Comparison of ENCODE assay signal across 8 cellular contexts in the genomic region with DNA sequence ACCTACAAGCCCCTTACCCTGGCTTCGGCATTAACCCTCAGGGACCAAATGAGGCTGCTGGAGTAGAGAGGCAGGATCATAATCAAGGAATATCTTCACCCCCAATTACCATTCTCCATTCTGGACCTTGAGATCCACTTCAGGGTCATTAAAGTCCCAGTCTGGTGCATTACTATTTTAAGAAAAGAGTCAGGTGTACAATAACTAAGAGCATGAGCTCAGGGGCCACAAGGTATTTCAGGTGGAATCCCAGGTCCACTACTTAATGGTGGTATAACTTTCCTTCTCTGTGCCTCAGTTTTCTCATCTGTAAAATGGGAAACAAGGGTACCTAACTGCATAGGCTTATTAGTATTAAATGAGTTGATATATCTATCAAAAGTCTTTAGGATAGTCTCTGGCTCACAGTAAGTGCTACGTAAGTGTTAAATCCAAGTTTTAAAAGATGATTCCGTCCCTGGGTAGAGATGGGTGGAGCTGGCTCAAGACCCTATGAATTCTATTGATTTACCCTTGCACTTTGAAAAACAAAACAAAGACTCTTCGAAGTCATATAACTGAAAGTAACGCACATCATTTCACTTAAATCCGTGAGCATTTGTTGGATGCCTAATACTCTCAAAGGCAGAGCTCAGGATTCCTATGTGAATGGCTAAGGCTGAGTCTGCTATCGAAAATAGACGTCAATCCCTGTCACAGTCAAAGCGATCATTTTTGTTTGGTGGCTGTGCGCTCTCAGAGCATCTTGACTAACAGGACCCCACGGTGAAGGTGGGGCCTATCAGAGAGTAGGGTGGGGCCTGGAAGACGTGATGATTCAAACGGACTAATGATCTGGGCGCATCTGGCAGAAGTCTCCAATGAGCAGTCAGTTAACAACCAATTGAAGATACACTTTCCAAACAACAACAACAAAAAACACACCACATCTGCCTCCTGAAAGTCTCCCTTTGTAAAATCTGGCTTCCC. TPM values are rescaled to one million over a fixed set of nuclear protein-coding genes. Genes with fewer than 3 reads are reported as not detected.
A peak's percentile ranks its signal among the peaks of the same experiment; 100 is the strongest.
DNase-seq lines count a peak whose midpoint lies in the region; ATAC-seq and TF ChIP-seq lines count a peak whose summit lies in the region.

No MANE protein-coding gene starts in this region.

- H3K36me3 ChIP-seq in esophagus (ENCODE audit: control insufficient read depth in 2 of 2, insufficient read depth in 2 of 2, low read length in 1 of 2) = no peaks in the 10 kb centered on the region
- H3K36me3 ChIP-seq in psoas muscle (ENCODE audit: insufficient read depth in 1 of 2, low read depth in 1 of 2) = no peaks in the 10 kb centered on the region

- ATAC-seq in psoas muscle (no peak), HG02973 (IDR thresholded peaks at IDR 0.05; ENCODE audit: unreplicated experiment) (no peak)

- intact Hi-C loops in psoas muscle (cut with DNase I) = no loop called here

- WGBS in esophagus, 2 donors = 69 to 73% methylated on average over 14 of the region's 14 CpGs
- WGBS in psoas muscle, 3 donors = 71 to 76% (median 72%) methylated on average over 14 of the region's 14 CpGs

- H3K27me3 ChIP-seq in esophagus (ENCODE audit: control insufficient read depth in 1 of 2, insufficient read depth in 2 of 2, low read length in 2 of 2) = no peaks in the 10 kb centered on the region
- H3K27me3 ChIP-seq in psoas muscle (ENCODE audit: insufficient read depth in 3 of 3, low read length in 2 of 3) = no peaks in the 10 kb centered on the region

- no peak for TF ChIP-seq CTCF in psoas muscle (IDR thresholded peaks at IDR 0.05)

- H3K4me3 ChIP-seq in esophagus (ENCODE audit: low read depth in 1 of 2, low read length in 2 of 2) (peak overlapping the region; percentile 77 to 94), psoas muscle (peak overlapping the region; percentile 77)

- H3K9me3 ChIP-seq in esophagus (ENCODE audit: control insufficient read depth in 2 of 2, insufficient read depth in 1 of 2, low read depth in 1 of 2, low read length in 1 of 2) = no peaks in the 10 kb centered on the region
- H3K9me3 ChIP-seq in psoas muscle = no peaks in the 10 kb centered on the region

- DNase-seq in NCI-H748 (lab: John Stamatoyannopoulos, UW; ENCODE audit: unreplicated experiment) (peak; percentile 6), NCI-H748 treated with DMSO at 0.1 percent for 48 hours (lab: John Stamatoyannopoulos, UW) (no peak), SK-N-DZ (ENCODE audit: low spot score) (peak; percentile 22), psoas muscle (no peak), SW 1271 (lab: John Stamatoyannopoulos, UW) (no peak), D341Med (ENCODE audit: low spot score) (no peak)

- H3K27ac ChIP-seq in esophagus (ENCODE audit: low read depth in 2 of 2, low read length in 1 of 2) (peak overlapping the region; percentile 80 to 99), psoas muscle (peak overlapping the region; percentile 90)

- H3K4me1 ChIP-seq in esophagus (ENCODE audit: control insufficient read depth in 2 of 2, insufficient read depth in 2 of 2, low read length in 1 of 2) = no peaks in the 10 kb centered on the region
- peaks cover 23% of the 10 kb centered on the region for H3K4me1 ChIP-seq in psoas muscle

RNA-seq across cellular contexts. Expression of gene NUCKS1, which starts 1.0 kb away (rescaled TPM):
- 111 TPM in 2 replicates for polyA plus RNA-seq in SK-N-DZ (2014; cell fraction: cytosol; rRNA removed)
- polyA plus RNA-seq in SK-N-DZ (2014; cell fraction: nucleus; rRNA removed) = 39.0 and 45.0 TPM in 2 replicates
- polyA plus RNA-seq in esophagus (10 to 100 TPM; 25.1 to 26.5 TPM), psoas muscle (10 to 100 TPM; 28.3 to 53.2 (median 35.3) TPM)
- total RNA-seq in psoas muscle = 100 to 1,000 TPM; 140 to 174 (median 151) TPM

RNA-seq across cellular contexts. Expression of gene RAB29, which starts 24.3 kb away (rescaled TPM):
- 7.1 and 8.1 TPM in 2 replicates for polyA plus RNA-seq in SK-N-DZ (2014; cell fraction: cytosol; rRNA removed)
- 2.1 and 3.7 TPM in 2 replicates for polyA plus RNA-seq in SK-N-DZ (2014; cell fraction: nucleus; rRNA removed)
- polyA plus RNA-seq in esophagus = 1 to 10 TPM; 3.3 to 5.0 TPM
- total RNA-seq in psoas muscle = 1 to 10 TPM; 5.9 to 8.3 (median 6.4) TPM
- polyA plus RNA-seq in psoas muscle = 10 to 100 TPM in 1 of 3 donors, 1 to 10 TPM in 2; 5.3 to 20.5 (median 5.5) TPM

Comparison
In these comparisons a context has a peak if more than half of its experiments do, and no peak if none do; other contexts are left out.
1. DNase-seq: peak in NCI-H748 (single experiment) and SK-N-DZ (single experiment); none in NCI-H748 treated with DMSO at 0.1 percent for 48 hours (single experiment), psoas muscle (0 of 2), SW 1271 (0 of 2) and D341Med (single experiment).